ENCODE assay signal across 10 cellular contexts in genomic region chr15:78050441-78050809, GRCh38. TPM values are rescaled to one million over a fixed set of nuclear protein-coding genes. Genes with fewer than 3 reads are reported as not detected.
DNase-seq lines count a peak whose midpoint lies in the region; ATAC-seq, FAIRE-seq and TF ChIP-seq lines count a peak whose summit lies in the region.
"Had no signal": no experiment of that assay in that cellular context is flagged by ENCODE, and none has a peak within 500 bp of the region (broad histone marks: within the 10 kb centered on the region; RNA-seq: fewer than 3 reads in every experiment).

No MANE protein-coding gene starts in this region.

- H3K4me3 Mint-ChIP-seq in CD8-positive, alpha-beta T cell, result peak overlapping the region; percentile 63

- no peaks in the 10 kb centered on the region for H3K9me3 Mint-ChIP-seq in CD8-positive, alpha-beta T cell

- H3K36me3 Mint-ChIP-seq in CD8-positive, alpha-beta T cell, result peaks cover 18% of the 10 kb centered on the region

- CTCF ChIA-PET in CD8-positive, alpha-beta T cell (lab: Charles Lee), result interaction anchor here (0.9 to 4.2 kb wide), 10 partner anchors 9 to 58 kb away, joined by 3 to 34 read pairs (median 6); partner anchors contain the start of gene TBC1D2B

- peak in 1 of 7 experiments; percentile 40 for DNase-seq in CD8-positive, alpha-beta T cell
- DNase-seq in KG1 (lab: John Stamatoyannopoulos, UW) (peak; percentile 64), fibroblast of lung (ENCODE audit: low read depth in 2 of 2) (peak in 1 of 2 donors; percentile 56), left lobe of liver (ENCODE audit: low spot score) (no peak), frontal cortex (ENCODE audit: low spot score in 2 of 2) (no peak), right cardiac atrium (no peak), DMS 273 (lab: John Stamatoyannopoulos, UW; ENCODE audit: unreplicated experiment) (no peak)

- WGBS in right cardiac atrium, result 53% methylated on average over 1 of the region's 1 CpG

- peaks cover 90% of the 10 kb centered on the region for H3K4me1 ChIP-seq in CD8-positive, alpha-beta T cell (ENCODE audit: insufficient read depth, low read length)
- peaks cover 26% of the 10 kb centered on the region for H3K4me1 ChIP-seq in fibroblast of lung (ENCODE audit: control insufficient read depth, extremely low read depth, insufficient read depth, low read length)
- peaks cover 11% of the 10 kb centered on the region for H3K4me1 ChIP-seq in right cardiac atrium (ENCODE audit: control insufficient read depth, insufficient read depth, low read length)

- peak overlapping the region; percentile 12 for H3K4me3 ChIP-seq in CD8-positive, alpha-beta T cell (ENCODE audit: low read depth, low read length)
- H3K4me3 ChIP-seq in fibroblast of lung (replicated peaks in 1 of 4; ENCODE audit: control extremely low read depth in 1 of 4, insufficient read depth in 1 of 4, low read depth in 3 of 4, low read length in 4 of 4) (no peak overlapping the region), right cardiac atrium (ENCODE audit: low read length) (no peak overlapping the region)

- no peaks in the 10 kb centered on the region for H3K9me3 ChIP-seq in CD8-positive, alpha-beta T cell (ENCODE audit: low read length)
- no peaks in the 10 kb centered on the region for H3K9me3 ChIP-seq in fibroblast of lung (ENCODE audit: control insufficient read depth, insufficient read depth, low read depth, low read length)
- no peaks in the 10 kb centered on the region for H3K9me3 ChIP-seq in right cardiac atrium (ENCODE audit: control insufficient read depth, low read length)

- no peak overlapping the region for H2AFZ ChIP-seq in fibroblast of lung (ENCODE audit: low read length)

- peak overlapping the region; percentile 30 for H3K27ac ChIP-seq in CD8-positive, alpha-beta T cell (ENCODE audit: low read depth, low read length)
- H3K27ac ChIP-seq in fibroblast of lung (ENCODE audit: insufficient read depth, low read length) (peak overlapping the region; percentile 62), right cardiac atrium (ENCODE audit: low read length) (no peak overlapping the region)

- no peak for TF ChIP-seq CTCF in CD8-positive, alpha-beta T cell (IDR thresholded peaks at IDR 0.05)
- no peak for TF ChIP-seq CTCF in fibroblast of lung (conservative IDR thresholded peaks at IDR 0.05 in 1 of 2, IDR thresholded peaks at IDR 0.05 in 1 of 2; ENCODE audit: low read depth in 1 of 2, low read length in 2 of 2)

- peak overlapping the region; percentile 88 for H3K27ac Mint-ChIP-seq in CD8-positive, alpha-beta T cell

- FAIRE-seq in frontal cortex (lab: Jason Lieb, UNC), result no peak
- FAIRE-seq: keratinocyte had no signal

- peaks cover 7% of the 10 kb centered on the region for H3K36me3 ChIP-seq in CD8-positive, alpha-beta T cell (ENCODE audit: insufficient read depth, low read length)
- H3K36me3 ChIP-seq in fibroblast of lung (ENCODE audit: control insufficient read depth, insufficient read depth, low read length), result peaks cover 6% of the 10 kb centered on the region

- H3K4me1 Mint-ChIP-seq in CD8-positive, alpha-beta T cell (ENCODE audit: low read depth), result peaks cover 97% of the 10 kb centered on the region

- no peaks in the 10 kb centered on the region for H3K27me3 ChIP-seq in CD8-positive, alpha-beta T cell (ENCODE audit: insufficient read depth, low read length)
- H3K27me3 ChIP-seq in fibroblast of lung (ENCODE audit: control insufficient read depth, insufficient read depth, low read length) (no peaks in the 10 kb centered on the region), right cardiac atrium (ENCODE audit: control insufficient read depth, insufficient read depth) (no peaks in the 10 kb centered on the region)

- intact Hi-C loops in CD8-positive, alpha-beta T cell (cut with DNase I, micrococcal nuclease), result loop anchor here (1.0 to 2.0 kb wide), 4 partner anchors 9 to 26 kb away; partner anchors contain the start of gene TBC1D2B (in 1 of the 2)
- intact Hi-C loops in right cardiac atrium (cut with DNase I), result no loop called here

- H3K27me3 Mint-ChIP-seq in CD8-positive, alpha-beta T cell (ENCODE audit: low read depth), result no peaks in the 10 kb centered on the region

- no peak overlapping the region for H3K9ac ChIP-seq in fibroblast of lung (ENCODE audit: insufficient read depth, low read length)

- peaks cover 7% of the 10 kb centered on the region for H3K79me2 ChIP-seq in fibroblast of lung (ENCODE audit: control insufficient read depth, insufficient read depth, low read length)

- no peaks in the 10 kb centered on the region for H4K20me1 ChIP-seq in fibroblast of lung (ENCODE audit: control insufficient read depth, extremely low read depth, insufficient read depth, low read length)

- peak overlapping the region; percentile 28 for H3K4me2 ChIP-seq in fibroblast of lung (ENCODE audit: extremely low read depth, insufficient read depth, low read length)

- POLR2A ChIA-PET in CD8-positive, alpha-beta T cell (lab: Charles Lee), result interaction anchor here (0.9 to 5.3 kb wide), 8 partner anchors 10 to 27 kb away, joined by 5 to 44 read pairs (median 12); partner anchors contain the start of gene TBC1D2B

- peak; percentile 51 for ATAC-seq in CD8-positive, alpha-beta T cell
- ATAC-seq in GM21423 (IDR thresholded peaks at IDR 0.05; ENCODE audit: unreplicated experiment) (peak; percentile 30), left lobe of liver (no peak), right cardiac atrium (no peak)

RNA-seq across cellular contexts. Expression of gene TBC1D2B, which starts 27.1 kb away (rescaled TPM):
- total RNA-seq in CD8-positive, alpha-beta T cell, result 100 to 1,000 TPM in 1 of 2 experiments, 10 to 100 TPM in 1; 88.7 to 101 TPM
- total RNA-seq in fibroblast of lung, result 73.3 and 75.5 TPM in 2 replicates
- 28.4 and 49.4 TPM in 2 replicates for polyA plus RNA-seq in fibroblast of lung
- polyA plus RNA-seq in fibroblast of lung (2012), result 21.9 and 37.5 TPM in 2 replicates
- 30.3 and 55.1 TPM in 2 replicates for polyA minus RNA-seq in fibroblast of lung (ENCODE audit: low replicate concordance)
- 50.4 TPM for total RNA-seq in left lobe of liver
- 10.6 TPM for total RNA-seq in frontal cortex
- 10 to 100 TPM; 14.0 to 19.8 (median 15.6) TPM for total RNA-seq in right cardiac atrium
- polyA plus RNA-seq in right cardiac atrium, result 8.2 TPM

RNA-seq across cellular contexts. Expression of gene SH2D7, which starts 41.9 kb away (rescaled TPM):
- not detected for total RNA-seq in CD8-positive, alpha-beta T cell
- not detected in 2 replicates for total RNA-seq in fibroblast of lung
- polyA plus RNA-seq in fibroblast of lung, result 0.03 TPM in 1 of 2 replicates, not detected in the other
- 0.07 TPM in 1 of 2 replicates, not detected in the other for polyA plus RNA-seq in fibroblast of lung (2012)
- polyA minus RNA-seq in fibroblast of lung (ENCODE audit: low replicate concordance), result not detected in 2 replicates
- total RNA-seq in left lobe of liver, result not detected
- not detected for total RNA-seq in frontal cortex
- total RNA-seq in right cardiac atrium, result not detected
- polyA plus RNA-seq in right cardiac atrium, result 0.02 TPM
- total RNA-seq: HT1080 had no signal
- polyA plus RNA-seq: keratinocyte had no signal

Comparison
In these comparisons a context has a peak if more than half of its experiments do, and no peak if none do; other contexts are left out.
1. ATAC-seq: peak in CD8-positive, alpha-beta T cell (single experiment) and GM21423 (single experiment); none in left lobe of liver (single experiment) and right cardiac atrium (0 of 2).
2. intact Hi-C loops: an anchor here in CD8-positive, alpha-beta T cell (1.0 to 2.0 kb wide); none called in right cardiac atrium.